ENCODE assay signal across 1 cellular context in the genomic region with DNA sequence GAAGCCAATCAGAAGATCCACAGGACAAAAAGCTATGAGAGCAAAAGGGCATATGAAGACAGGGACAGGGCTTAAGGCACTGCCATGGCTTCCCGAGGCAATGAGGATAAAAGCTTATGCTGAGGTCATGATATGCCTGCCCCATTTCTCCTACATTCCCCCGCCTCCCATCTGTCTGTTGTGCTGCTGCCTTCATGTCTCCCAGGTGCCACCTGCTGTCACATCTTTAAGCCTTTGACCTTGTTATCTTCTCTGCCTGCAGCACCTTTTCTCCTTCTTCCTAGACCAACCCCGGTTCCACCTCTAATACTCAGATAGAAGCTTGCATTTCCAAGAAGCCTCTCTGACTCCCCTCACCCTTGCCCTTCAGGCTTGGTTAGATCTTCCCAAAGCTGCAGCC.
TF ChIP-seq lines count a peak whose summit lies in the region.

No MANE protein-coding gene starts in this region.

TF ChIP-seq in HCT116, 20 proteins besides CTCF, POLR2A, EP300 and RAD21 (continued from another document):
- TF ChIP-seq, protein P1, sequence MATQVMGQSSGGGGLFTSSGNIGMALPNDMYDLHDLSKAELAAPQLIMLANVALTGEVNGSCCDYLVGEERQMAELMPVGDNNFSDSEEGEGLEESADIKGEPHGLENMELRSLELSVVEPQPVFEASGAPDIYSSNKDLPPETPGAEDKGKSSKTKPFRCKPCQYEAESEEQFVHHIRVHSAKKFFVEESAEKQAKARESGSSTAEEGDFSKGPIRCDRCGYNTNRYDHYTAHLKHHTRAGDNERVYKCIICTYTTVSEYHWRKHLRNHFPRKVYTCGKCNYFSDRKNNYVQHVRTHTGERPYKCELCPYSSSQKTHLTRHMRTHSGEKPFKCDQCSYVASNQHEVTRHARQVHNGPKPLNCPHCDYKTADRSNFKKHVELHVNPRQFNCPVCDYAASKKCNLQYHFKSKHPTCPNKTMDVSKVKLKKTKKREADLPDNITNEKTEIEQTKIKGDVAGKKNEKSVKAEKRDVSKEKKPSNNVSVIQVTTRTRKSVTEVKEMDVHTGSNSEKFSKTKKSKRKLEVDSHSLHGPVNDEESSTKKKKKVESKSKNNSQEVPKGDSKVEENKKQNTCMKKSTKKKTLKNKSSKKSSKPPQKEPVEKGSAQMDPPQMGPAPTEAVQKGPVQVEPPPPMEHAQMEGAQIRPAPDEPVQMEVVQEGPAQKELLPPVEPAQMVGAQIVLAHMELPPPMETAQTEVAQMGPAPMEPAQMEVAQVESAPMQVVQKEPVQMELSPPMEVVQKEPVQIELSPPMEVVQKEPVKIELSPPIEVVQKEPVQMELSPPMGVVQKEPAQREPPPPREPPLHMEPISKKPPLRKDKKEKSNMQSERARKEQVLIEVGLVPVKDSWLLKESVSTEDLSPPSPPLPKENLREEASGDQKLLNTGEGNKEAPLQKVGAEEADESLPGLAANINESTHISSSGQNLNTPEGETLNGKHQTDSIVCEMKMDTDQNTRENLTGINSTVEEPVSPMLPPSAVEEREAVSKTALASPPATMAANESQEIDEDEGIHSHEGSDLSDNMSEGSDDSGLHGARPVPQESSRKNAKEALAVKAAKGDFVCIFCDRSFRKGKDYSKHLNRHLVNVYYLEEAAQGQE (IDR thresholded peaks at IDR 0.05; ENCODE audit: low read depth) = no peak
- TF ChIP-seq SIN3A (IDR thresholded peaks at IDR 0.05; ENCODE audit: low read depth) (no peak), CEBPB (IDR thresholded peaks at IDR 0.05; ENCODE audit: low read depth) (no peak), EZH2phosphoT487 (IDR thresholded peaks at IDR 0.05; ENCODE audit: borderline replicate concordance) (no peak), SRF (IDR thresholded peaks at IDR 0.05; ENCODE audit: low read depth) (no peak), YY1 (IDR thresholded peaks at IDR 0.05; ENCODE audit: extremely low read depth, insufficient replicate concordance, low read depth, low read length) (no peak), FOSL1 (IDR thresholded peaks at IDR 0.05; ENCODE audit: low read depth) (no peak), SP1 (IDR thresholded peaks at IDR 0.05; ENCODE audit: low read depth) (no peak), ELF1 (IDR thresholded peaks at IDR 0.05; ENCODE audit: borderline replicate concordance, low read depth) (no peak), EZH2 (IDR thresholded peaks at IDR 0.05) (no peak), CBX3 (IDR thresholded peaks at IDR 0.05; ENCODE audit: low read depth) (no peak), JUND (IDR thresholded peaks at IDR 0.05) (no peak), ZNF274 (IDR thresholded peaks at IDR 0.05; ENCODE audit: low read depth, low read length) (no peak)
- TF ChIP-seq, protein P2, sequence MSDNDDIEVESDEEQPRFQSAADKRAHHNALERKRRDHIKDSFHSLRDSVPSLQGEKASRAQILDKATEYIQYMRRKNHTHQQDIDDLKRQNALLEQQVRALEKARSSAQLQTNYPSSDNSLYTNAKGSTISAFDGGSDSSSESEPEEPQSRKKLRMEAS (IDR thresholded peaks at IDR 0.05) = no peak
- TF ChIP-seq, protein P3, sequence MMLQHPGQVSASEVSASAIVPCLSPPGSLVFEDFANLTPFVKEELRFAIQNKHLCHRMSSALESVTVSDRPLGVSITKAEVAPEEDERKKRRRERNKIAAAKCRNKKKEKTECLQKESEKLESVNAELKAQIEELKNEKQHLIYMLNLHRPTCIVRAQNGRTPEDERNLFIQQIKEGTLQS (IDR thresholded peaks at IDR 0.05) = no peak
